In the genomic region with DNA sequence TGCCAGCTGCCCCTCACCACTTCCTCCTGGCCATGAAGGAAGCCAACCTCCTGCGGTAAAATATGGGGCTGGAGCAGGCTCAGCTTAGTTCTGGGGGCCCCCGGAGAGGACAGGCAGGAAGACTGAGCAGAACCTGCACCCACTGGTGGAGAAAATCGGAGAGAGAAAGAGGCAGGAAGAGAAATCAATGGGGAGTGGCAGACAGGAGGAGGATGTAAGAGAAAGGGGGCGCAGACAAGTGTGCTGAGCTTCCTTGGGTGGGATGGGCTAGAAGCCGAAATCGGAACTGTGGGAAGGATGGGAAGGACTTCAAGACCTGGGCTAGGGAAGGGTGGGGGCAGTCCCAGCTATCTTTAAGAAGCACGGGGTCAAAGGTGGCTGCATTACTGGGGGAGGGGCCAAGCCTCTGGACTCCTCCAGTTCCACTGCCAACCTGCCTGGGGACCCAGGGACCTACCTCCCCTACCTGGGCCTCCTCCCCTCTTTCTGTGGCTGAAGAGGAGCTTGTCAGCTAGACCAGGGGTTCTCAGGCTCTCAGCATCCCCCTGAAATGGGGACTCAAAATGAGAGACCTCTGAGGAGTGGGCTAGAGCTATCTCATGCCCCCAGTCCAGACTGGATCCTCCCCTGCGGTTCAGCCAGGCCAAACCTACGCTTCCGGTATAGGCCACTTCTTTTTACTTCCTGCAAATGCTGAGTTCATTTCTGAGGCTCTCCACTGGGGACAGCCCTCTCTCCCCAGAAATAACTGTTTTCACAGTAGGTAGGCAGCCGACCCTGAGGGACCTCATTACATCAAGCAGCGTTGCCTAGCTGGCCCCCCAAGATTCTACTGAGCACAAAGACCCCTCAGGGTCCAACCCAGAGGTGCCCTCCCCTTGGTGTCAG, we compare ENCODE assay signal across 9 cellular contexts. TPM values are rescaled to one million over a fixed set of nuclear protein-coding genes. Genes with fewer than 3 reads are reported as not detected.
DNase-seq lines count a peak whose midpoint lies in the region; ATAC-seq and TF ChIP-seq lines count a peak whose summit lies in the region.
"Had no signal": no experiment of that assay in that cellular context is flagged by ENCODE, and none has a peak within 500 bp of the region (broad histone marks: within the 10 kb centered on the region; RNA-seq: fewer than 3 reads in every experiment).

No MANE protein-coding gene starts in this region.

- H3K4me3 ChIP-seq in Karpas-422 (ENCODE audit: low read length) (no peak overlapping the region), dorsolateral prefrontal cortex (no peak overlapping the region)

- H2AFZ ChIP-seq in Karpas-422 (ENCODE audit: low read length) = 0 out of 2 replicates have a peak overlapping the region, but pooled peaks have one; percentile 51

- no peak overlapping the region for H3K4me3 Mint-ChIP-seq in HFFc6

- H3K4me1 ChIP-seq in Karpas-422 (ENCODE audit: low read length) = peaks cover 6% of the 10 kb centered on the region

- H3K9me2 ChIP-seq in Karpas-422 (replicated peaks; ENCODE audit: insufficient read depth, low read length) = no peaks in the 10 kb centered on the region

- H4K20me1 ChIP-seq in Karpas-422 (ENCODE audit: insufficient read depth, low read depth, low read length) = no peaks in the 10 kb centered on the region

- no peak overlapping the region for H3K27ac Mint-ChIP-seq in HFFc6

- H3K4me1 Mint-ChIP-seq in HFFc6 (ENCODE audit: low read depth) = peaks cover 21% of the 10 kb centered on the region

- H3K4me2 ChIP-seq in Karpas-422 (ENCODE audit: low read depth, low read length, poor library complexity, severe bottlenecking) = no peak overlapping the region

- TF ChIP-seq CTCF in dorsolateral prefrontal cortex (IDR thresholded peaks at IDR 0.05 in 54 of 56, conservative IDR thresholded peaks at IDR 0.05 in 2 of 56; ENCODE audit: low read depth in 1 of 56, partially characterized antibody in 56 of 56) = peak in 3 of 56 donors; percentile 10 to 19 (median 10)
- TF ChIP-seq CTCF in HFFc6 (IDR thresholded peaks at IDR 0.05) = no peak

- H3K36me3 ChIP-seq in Karpas-422 (ENCODE audit: insufficient read depth, low read length) = no peaks in the 10 kb centered on the region

- H3K36me3 Mint-ChIP-seq in HFFc6 (ENCODE audit: low read depth) = 0 out of 2 replicates have a peak, but pooled peaks cover 4% of the 10 kb centered on the region

- H3K9ac ChIP-seq in Karpas-422 (ENCODE audit: low read length) = no peak overlapping the region

- intact Hi-C loops in dorsolateral prefrontal cortex (cut with DNase I) = loop anchor here in 1 of 2 donors (5.0 kb wide), 1 partner anchor 40 kb away; no protein-coding TSS in a partner anchor

- H3K27me3 ChIP-seq in Karpas-422 (ENCODE audit: low read length) (no peaks in the 10 kb centered on the region), dorsolateral prefrontal cortex (no peaks in the 10 kb centered on the region)

- H3K9me3 Mint-ChIP-seq in HFFc6 = no peaks in the 10 kb centered on the region

- no peaks in the 10 kb centered on the region for H3K9me3 ChIP-seq in Karpas-422 (ENCODE audit: low read length)

- ATAC-seq in GM18505 (IDR thresholded peaks at IDR 0.05; ENCODE audit: unreplicated experiment) = peak; percentile 85
- ATAC-seq in GM21529 (IDR thresholded peaks at IDR 0.05; ENCODE audit: unreplicated experiment) = peak; percentile 96

- TF ChIP-seq POLR2A in GM18505 (IDR thresholded peaks at IDR 0.05; ENCODE audit: borderline replicate concordance, extremely low read depth, insufficient read depth, insufficient read length) = no peak

- H3K79me2 ChIP-seq in Karpas-422 (ENCODE audit: low read length) = no peaks in the 10 kb centered on the region

- peaks cover 3% of the 10 kb centered on the region for H3K27me3 Mint-ChIP-seq in HFFc6 (ENCODE audit: insufficient read depth)

- H3K27ac ChIP-seq in Karpas-422 (ENCODE audit: low read length) (no peak overlapping the region), dorsolateral prefrontal cortex (peak overlapping the region in 41 of 59 donors; percentile 6 to 97 (median 51))
- H3K27ac ChIP-seq: epithelial cell of prostate had no signal

- DNase-seq in Karpas-422 (peak; percentile 54), dorsolateral prefrontal cortex (peak in 1 of 10 donors; percentile 39), GM03348 (ENCODE audit: low spot score) (no peak), HFFc6 (no peak), NCI-H1436 (lab: John Stamatoyannopoulos, UW) (no peak), cerebellar nuclear complex (lab: John Stamatoyannopoulos, UW) (no peak)

RNA-seq across cellular contexts. Expression of a gene that starts 33.6 kb away (rescaled TPM):
- total RNA-seq in Karpas-422 (2014; rRNA removed; shearing (Covaris generic); ENCODE audit: low replicate concordance) = 2.8 and 4.7 TPM in 2 replicates
- 10 to 100 TPM in 9 of 120 experiments, 1 to 10 TPM in 111; 2.1 to 13.9 (median 5.9) TPM for total RNA-seq in dorsolateral prefrontal cortex
- total RNA-seq in HFFc6 (2021; fragmentation: NEBNext Ultra II Directional; extraction: Animal tissue kit (Norgen Biotek cat#: 25700)) = under 1 TPM in 5 of 6 experiments, not detected in 1; 0.09 to 0.15 (median 0.11) TPM
